ENCODE assay signal across 10 cellular contexts in genomic region chr11:129373489-129373953, GRCh38. TPM values are rescaled to one million over a fixed set of nuclear protein-coding genes. Genes with fewer than 3 reads are reported as not detected.
DNase-seq lines count a peak whose midpoint lies in the region; ATAC-seq and TF ChIP-seq lines count a peak whose summit lies in the region.
"Had no signal": no experiment of that assay in that cellular context is flagged by ENCODE, and none has a peak within 500 bp of the region (broad histone marks: within the 10 kb centered on the region; RNA-seq: fewer than 3 reads in every experiment).

No MANE protein-coding gene starts in this region.

- TF ChIP-seq CTCF in heart left ventricle (IDR thresholded peaks at IDR 0.05) (no peak), dorsolateral prefrontal cortex (IDR thresholded peaks at IDR 0.05 in 54 of 56, conservative IDR thresholded peaks at IDR 0.05 in 2 of 56; ENCODE audit: low read depth in 1 of 56, partially characterized antibody in 56 of 56) (no peak), vagina (IDR thresholded peaks at IDR 0.05) (no peak)

- no peaks in the 10 kb centered on the region for H3K9me3 ChIP-seq in heart left ventricle
- no peaks in the 10 kb centered on the region for H3K9me3 ChIP-seq in mucosa of rectum (ENCODE audit: control insufficient read depth in 2 of 2, low read length in 2 of 2)
- H3K9me3 ChIP-seq in vagina: no peaks in the 10 kb centered on the region

- H3K36me3 ChIP-seq in heart left ventricle (no peaks in the 10 kb centered on the region), mucosa of rectum (ENCODE audit: control insufficient read depth in 2 of 2, insufficient read depth in 2 of 2, low read length in 2 of 2) (no peaks in the 10 kb centered on the region), vagina (no peaks in the 10 kb centered on the region)

- H3K27me3 ChIP-seq in heart left ventricle: peaks cover 47 to 99% (median 75%) of the 10 kb centered on the region in 9 donors
- peaks cover 12 to 100% (median 92%) of the 10 kb centered on the region in 45 donors for H3K27me3 ChIP-seq in dorsolateral prefrontal cortex
- H3K27me3 ChIP-seq in mucosa of rectum (ENCODE audit: control insufficient read depth in 2 of 2, insufficient read depth in 2 of 2, low read length in 2 of 2): peaks cover 20 to 26% of the 10 kb centered on the region in 2 donors
- no peaks in the 10 kb centered on the region for H3K27me3 ChIP-seq in vagina

- peak overlapping the region in 1 of 2 donors; percentile 56 for H3K9ac ChIP-seq in mucosa of rectum (ENCODE audit: low read depth in 1 of 2, low read length in 2 of 2)

- H3K27ac ChIP-seq in heart left ventricle: no peak overlapping the region
- H3K27ac ChIP-seq in dorsolateral prefrontal cortex: no peak overlapping the region
- no peak overlapping the region for H3K27ac ChIP-seq in mucosa of rectum (ENCODE audit: low read depth in 2 of 2, low read length in 2 of 2)
- no peak overlapping the region for H3K27ac ChIP-seq in vagina

- TF ChIP-seq POLR2A in heart left ventricle (IDR thresholded peaks at IDR 0.05): no peak
- TF ChIP-seq POLR2A in vagina (IDR thresholded peaks at IDR 0.05): no peak

- H3K4me3 ChIP-seq in heart left ventricle (peak overlapping the region; percentile 16 to 52 (median 33)), dorsolateral prefrontal cortex (peak overlapping the region in 57 of 59 donors; percentile 7 to 65 (median 40)), mucosa of rectum (ENCODE audit: low read length in 2 of 2) (peak overlapping the region; percentile 26 to 36), vagina (peak overlapping the region; percentile 31 to 50)

- intact Hi-C loops in heart left ventricle (cut with DNase I) (no loop called here), cardiac septum (cut with DNase I) (no loop called here), dorsolateral prefrontal cortex (cut with DNase I) (no loop called here), vagina (cut with DNase I) (no loop called here)

- ATAC-seq in heart left ventricle: no peak
- no peak for ATAC-seq in HG03097 (IDR thresholded peaks at IDR 0.05; ENCODE audit: low FRiP score, unreplicated experiment)

- WGBS in heart left ventricle, 4 donors: 2 to 4% (median 3%) methylated on average over 24 of the region's 24 CpGs

- DNase-seq in heart left ventricle (no peak), cardiac septum (ENCODE audit: low spot score) (no peak), dorsolateral prefrontal cortex (no peak), vagina (ENCODE audit: extremely low spot score in 2 of 2) (no peak), dedifferentiated amniotic fluid mesenchymal stem cell (ENCODE audit: extremely low spot score) (no peak), HPDE6-E6E7 (ENCODE audit: extremely low spot score) (no peak)
- DNase-seq: substantia nigra had no signal

- H3K4me1 ChIP-seq in heart left ventricle: peaks cover 0 to 36% (median 22%) of the 10 kb centered on the region in 12 donors
- H3K4me1 ChIP-seq in mucosa of rectum (ENCODE audit: control insufficient read depth in 2 of 2, insufficient read depth in 2 of 2, low read length in 2 of 2): peaks cover 21 to 22% of the 10 kb centered on the region in 2 donors
- peaks cover 29% of the 10 kb centered on the region for H3K4me1 ChIP-seq in vagina

RNA-seq across cellular contexts. Expression of gene BARX2, which starts 2.1 kb away (rescaled TPM):
- total RNA-seq in heart left ventricle: under 1 TPM in 2 of 9 donors, not detected in 7; 0.12 to 0.72 TPM
- polyA plus RNA-seq in heart left ventricle: under 1 TPM in 1 of 2 donors, not detected in 1; 0.03 TPM
- not detected for total RNA-seq in cardiac septum
- 1 to 10 TPM in 19 of 120 experiments, under 1 TPM in 86, not detected in 15; 0.22 to 2.3 (median 0.67) TPM for total RNA-seq in dorsolateral prefrontal cortex
- total RNA-seq in vagina: 25.3 TPM
- total RNA-seq: natural killer cell treated with Interleukin-12 subunit alpha and Interleukin-12 subunit beta and Interleukin-15 and Interleukin-18, amount 100 ng/mL, for 72 hours had no signal
